1 cellular context compared by ENCODE assay signal in genomic region chr16:1770328-1771071, GRCh38.
TF ChIP-seq lines count a peak whose summit lies in the region.

No MANE protein-coding gene starts in this region.

TF ChIP-seq in HEK293, 187 proteins besides CTCF, POLR2A, EP300 and RAD21 (continued from another document and continues in another):
- no peak for TF ChIP-seq ZNF280D (tag by site-specific recombination; IDR thresholded peaks at IDR 0.05)
- peak; percentile 87 for TF ChIP-seq ZBTB20 (tag by site-specific recombination; IDR thresholded peaks at IDR 0.05)
- no peak for TF ChIP-seq ZNF664 (tag by site-specific recombination; IDR thresholded peaks at IDR 0.05)
- no peak for TF ChIP-seq ZNF777 (tag by site-specific recombination; IDR thresholded peaks at IDR 0.05; ENCODE audit: borderline replicate concordance)
- no peak for TF ChIP-seq ZSCAN4 (tag by site-specific recombination; IDR thresholded peaks at IDR 0.05)
- TF ChIP-seq ZNF169 (tag by site-specific recombination; IDR thresholded peaks at IDR 0.05): no peak
- no peak for TF ChIP-seq ZSCAN18 (tag by site-specific recombination; IDR thresholded peaks at IDR 0.05)
- no peak for TF ChIP-seq ZNF555 (tag by site-specific recombination; conservative IDR thresholded peaks at IDR 0.05)
- no peak for TF ChIP-seq ZBTB21 (tag by site-specific recombination; IDR thresholded peaks at IDR 0.05)
- TF ChIP-seq ZNF837 (tag by site-specific recombination; IDR thresholded peaks at IDR 0.05): peak; percentile 46; the same call in 1 of the 2 replicates
- TF ChIP-seq ZNF18 (tag by site-specific recombination; IDR thresholded peaks at IDR 0.05): no peak
- peak; percentile 86 for TF ChIP-seq SP3 (tag by site-specific recombination; IDR thresholded peaks at IDR 0.05)
- no peak for TF ChIP-seq ZNF768 (tag by site-specific recombination; IDR thresholded peaks at IDR 0.05)
- TF ChIP-seq ZNF311 (tag by site-specific recombination; IDR thresholded peaks at IDR 0.05; ENCODE audit: borderline replicate concordance): no peak
- no peak for TF ChIP-seq ZBTB49 (tag by site-specific recombination; IDR thresholded peaks at IDR 0.05; ENCODE audit: low read depth)
- TF ChIP-seq ZXDB (tag by site-specific recombination; IDR thresholded peaks at IDR 0.05): peak; percentile 99
- TF ChIP-seq ZNF624 (tag by site-specific recombination; IDR thresholded peaks at IDR 0.05): no peak
- no peak for TF ChIP-seq ZNF510 (tag by site-specific recombination; IDR thresholded peaks at IDR 0.05; ENCODE audit: insufficient replicate concordance)
- TF ChIP-seq ZNF391 (tag by site-specific recombination; IDR thresholded peaks at IDR 0.05; ENCODE audit: borderline replicate concordance, low read depth): no peak; the same call in 1 of the 2 replicates
- TF ChIP-seq ZNF26 (tag by site-specific recombination; IDR thresholded peaks at IDR 0.05): no peak
- TF ChIP-seq ZNF623 (tag by site-specific recombination; IDR thresholded peaks at IDR 0.05): no peak
- TF ChIP-seq ZNF521 (tag by site-specific recombination; IDR thresholded peaks at IDR 0.05): no peak
- no peak for TF ChIP-seq ZNF792 (tag by site-specific recombination; IDR thresholded peaks at IDR 0.05)
- TF ChIP-seq ZNF791 (tag by site-specific recombination; IDR thresholded peaks at IDR 0.05): no peak
- TF ChIP-seq ZNF354C (tag by site-specific recombination; IDR thresholded peaks at IDR 0.05; ENCODE audit: borderline replicate concordance, low read depth): no peak
- TF ChIP-seq TCF7L2 (IDR thresholded peaks at IDR 0.05; ENCODE audit: borderline replicate concordance, low read depth, low read length): no peak
- no peak for TF ChIP-seq ZNF112 (tag by site-specific recombination; IDR thresholded peaks at IDR 0.05)
- no peak for TF ChIP-seq ZNF544 (tag by site-specific recombination; IDR thresholded peaks at IDR 0.05)
- TF ChIP-seq ZNF629 (tag by site-specific recombination; IDR thresholded peaks at IDR 0.05): peak; percentile 75
- peak; percentile 90 for TF ChIP-seq SP2 (tag by site-specific recombination; IDR thresholded peaks at IDR 0.05)
- TF ChIP-seq ZNF274 (IDR thresholded peaks at IDR 0.05; ENCODE audit: low read length): no peak
- no peak for TF ChIP-seq ZNF274 (tag by site-specific recombination; IDR thresholded peaks at IDR 0.05; ENCODE audit: borderline replicate concordance)
- TF ChIP-seq ZNF366 (tag by site-specific recombination; conservative IDR thresholded peaks at IDR 0.05): no peak
- TF ChIP-seq ZNF626 (tag by site-specific recombination; IDR thresholded peaks at IDR 0.05): no peak
- 0 out of 2 replicates have a peak, but pooled peaks have one; percentile 8 for TF ChIP-seq ZNF341 (tag by site-specific recombination; IDR thresholded peaks at IDR 0.05; ENCODE audit: low read depth)
- no peak; the same call in 1 of the 2 replicates for TF ChIP-seq MZF1 (tag by site-specific recombination; IDR thresholded peaks at IDR 0.05; ENCODE audit: borderline replicate concordance)
- no peak for TF ChIP-seq WT1 (tag by site-specific recombination; IDR thresholded peaks at IDR 0.05)
- no peak for TF ChIP-seq PRDM1 (tag by site-specific recombination; IDR thresholded peaks at IDR 0.05)
- TF ChIP-seq YY1 (tag by site-specific recombination; IDR thresholded peaks at IDR 0.05): no peak
- no peak for TF ChIP-seq ZNF488 (tag by site-specific recombination; IDR thresholded peaks at IDR 0.05)
- TF ChIP-seq ZFP41 (tag by site-specific recombination; IDR thresholded peaks at IDR 0.05; ENCODE audit: borderline replicate concordance): no peak
- no peak for TF ChIP-seq ZNF707 (tag by site-specific recombination; IDR thresholded peaks at IDR 0.05)
- TF ChIP-seq ZNF223 (tag by site-specific recombination; IDR thresholded peaks at IDR 0.05): no peak
- peak; percentile 80 for TF ChIP-seq SCRT2 (tag by site-specific recombination; IDR thresholded peaks at IDR 0.05)
- no peak for TF ChIP-seq ZNF423 (tag by site-specific recombination; IDR thresholded peaks at IDR 0.05)
- no peak for TF ChIP-seq ZNF514 (tag by site-specific recombination; IDR thresholded peaks at IDR 0.05)
- no peak for TF ChIP-seq ZNF133 (tag by site-specific recombination; IDR thresholded peaks at IDR 0.05)
- no peak for TF ChIP-seq HOXA7 (CRISPR knock-in tag; IDR thresholded peaks at IDR 0.05; ENCODE audit: borderline replicate concordance)
- TF ChIP-seq YY2 (tag by site-specific recombination; IDR thresholded peaks at IDR 0.05): no peak
- TF ChIP-seq ZNF416 (tag by site-specific recombination; IDR thresholded peaks at IDR 0.05): no peak
- TF ChIP-seq ZNF350 (tag by site-specific recombination; IDR thresholded peaks at IDR 0.05): no peak
- TF ChIP-seq ZNF501 (tag by site-specific recombination; IDR thresholded peaks at IDR 0.05): no peak; the same call in 1 of the 2 replicates
- TF ChIP-seq REST (tag by site-specific recombination; IDR thresholded peaks at IDR 0.05): 0 out of 2 replicates have a peak, but pooled peaks have one; percentile 35
- TF ChIP-seq ZNF621 (tag by site-specific recombination; IDR thresholded peaks at IDR 0.05): no peak
